ENCODE assay signal across 9 cellular contexts in the genomic region with DNA sequence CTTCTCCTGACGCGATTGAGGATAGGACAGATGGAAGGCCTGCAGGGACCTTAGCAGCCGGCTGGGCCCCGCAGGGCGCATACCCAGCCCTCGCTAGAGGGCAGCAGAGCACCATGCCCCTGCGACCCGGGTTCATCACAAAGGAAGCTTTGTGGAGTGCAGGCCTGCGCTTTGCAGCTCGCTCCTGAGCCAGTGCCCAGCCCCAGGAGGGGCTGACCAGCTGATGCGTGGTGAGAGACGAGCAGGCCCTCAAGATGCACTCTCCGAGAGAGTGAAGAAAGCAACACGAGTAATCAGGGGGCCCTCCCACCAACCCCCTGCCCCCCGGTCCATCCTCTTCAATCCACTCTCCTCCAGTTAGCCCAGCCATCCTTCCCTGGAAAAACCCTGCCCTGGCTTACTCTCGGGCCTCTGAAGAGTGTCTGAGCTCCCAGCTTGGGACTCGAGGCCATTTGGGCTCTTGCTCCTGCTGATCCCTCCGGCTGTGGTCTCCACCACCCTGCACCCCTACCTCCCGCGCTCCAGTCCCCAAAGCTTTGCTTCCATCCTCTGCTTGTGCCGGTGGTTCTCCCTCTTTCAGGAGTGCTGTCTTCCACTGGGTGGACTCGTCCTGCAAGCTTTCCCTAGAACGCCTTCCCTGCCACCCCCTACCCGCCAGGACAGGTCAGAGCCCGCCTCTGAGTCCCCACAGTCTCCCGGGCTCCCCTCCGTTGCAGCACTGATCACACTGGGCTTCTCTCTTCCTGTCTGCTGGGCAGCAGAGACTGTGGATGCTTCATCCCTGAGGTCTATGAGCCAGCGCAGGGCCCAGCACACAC. TPM values are rescaled to one million over a fixed set of nuclear protein-coding genes. Genes with fewer than 3 reads are reported as not detected.
DNase-seq lines count a peak whose midpoint lies in the region; ATAC-seq lines count a peak whose summit lies in the region.
"Had no signal": no experiment of that assay in that cellular context is flagged by ENCODE, and none has a peak within 500 bp of the region (broad histone marks: within the 10 kb centered on the region; RNA-seq: fewer than 3 reads in every experiment).

No MANE protein-coding gene starts in this region.

- no peak overlapping the region for H4K5ac ChIP-seq in mesendoderm (ENCODE audit: low read length)

- no peak overlapping the region for H3K4me3 ChIP-seq in mesendoderm (ENCODE audit: low read length)

- no peak overlapping the region for H3K27ac ChIP-seq in mesendoderm (ENCODE audit: low read depth, low read length)

- no CpG with 5 or more reads among the region's 28 CpGs for WGBS in mesendoderm (ENCODE audit: extremely low coverage, insufficient coverage, low lambda C conversion rate)

- H3K36me3 ChIP-seq in mesendoderm (ENCODE audit: control insufficient read depth, insufficient read depth, low read length): no peaks in the 10 kb centered on the region

- no peak overlapping the region for H3K4me2 ChIP-seq in mesendoderm (ENCODE audit: low read length)

- H3K36me3 Mint-ChIP-seq in activated CD4-positive, alpha-beta memory T cell treated with anti-CD3 and anti-CD28 coated beads for 36 hours: no peaks in the 10 kb centered on the region

- H2AK5ac ChIP-seq in mesendoderm (ENCODE audit: low read length): no peak overlapping the region

- H3K79me2 ChIP-seq in mesendoderm (ENCODE audit: control insufficient read depth, insufficient read depth, low read length): no peaks in the 10 kb centered on the region

- no peaks in the 10 kb centered on the region for H3K27me3 ChIP-seq in mesendoderm (ENCODE audit: insufficient read depth, low read length, poor library complexity)

- no peak overlapping the region for H4K8ac ChIP-seq in mesendoderm (ENCODE audit: low read depth, low read length)

- H3K27me3 Mint-ChIP-seq in activated CD4-positive, alpha-beta memory T cell treated with anti-CD3 and anti-CD28 coated beads for 36 hours: peaks cover 4% of the 10 kb centered on the region

- peak overlapping the region; percentile 44 for H3K56ac ChIP-seq in mesendoderm (ENCODE audit: low read length)

- H3K9ac ChIP-seq in mesendoderm (ENCODE audit: low read length): no peak overlapping the region

- H3K4ac ChIP-seq in mesendoderm (ENCODE audit: low read depth, low read length): no peak overlapping the region

- H2BK5ac ChIP-seq in mesendoderm (ENCODE audit: low read length): no peak overlapping the region

- no peaks in the 10 kb centered on the region for H3K79me1 ChIP-seq in mesendoderm (ENCODE audit: low read length)

- no peak overlapping the region for H3K23ac ChIP-seq in mesendoderm (ENCODE audit: low read length)

- POLR2A ChIA-PET in activated CD4-positive, alpha-beta memory T cell treated with anti-CD3 and anti-CD28 coated beads for 36 hours (lab: Charles Lee): no interaction called here

- H2BK15ac ChIP-seq in mesendoderm (replicated peaks; ENCODE audit: low read depth): no peak overlapping the region

- no peak overlapping the region for H3K18ac ChIP-seq in mesendoderm (ENCODE audit: low read length)

- H3K27ac Mint-ChIP-seq in activated CD4-positive, alpha-beta memory T cell treated with anti-CD3 and anti-CD28 coated beads for 36 hours: no peak overlapping the region

- H2BK120ac ChIP-seq in mesendoderm (ENCODE audit: low read depth, low read length): no peak overlapping the region

- no peaks in the 10 kb centered on the region for H3K9me3 Mint-ChIP-seq in activated CD4-positive, alpha-beta memory T cell treated with anti-CD3 and anti-CD28 coated beads for 36 hours

- CTCF ChIA-PET in activated CD4-positive, alpha-beta memory T cell treated with anti-CD3 and anti-CD28 coated beads for 36 hours (lab: Charles Lee): interaction anchor here (0.7 to 7.1 kb wide), 25 partner anchors 9 to 256 kb away, joined by 3 to 93 read pairs (median 3); a partner anchor contains a TSS

- H3K4me1 Mint-ChIP-seq in activated CD4-positive, alpha-beta memory T cell treated with anti-CD3 and anti-CD28 coated beads for 36 hours (ENCODE audit: low read depth): no peaks in the 10 kb centered on the region

- ATAC-seq in HG02678 (IDR thresholded peaks at IDR 0.05; ENCODE audit: unreplicated experiment) (peak; percentile 55), GM18517 (IDR thresholded peaks at IDR 0.05; ENCODE audit: unreplicated experiment) (no peak)

- no peaks in the 10 kb centered on the region for H3K4me1 ChIP-seq in mesendoderm (ENCODE audit: control insufficient read depth, low read depth, low read length)

- intact Hi-C loops in activated CD4-positive, alpha-beta memory T cell treated with anti-CD3 and anti-CD28 coated beads for 36 hours (cut with micrococcal nuclease): loop anchor here (1.0 to 5.0 kb wide), 2 partner anchors 49 to 183 kb away; a partner anchor contains a TSS

- no peak overlapping the region for H3K4me3 Mint-ChIP-seq in activated CD4-positive, alpha-beta memory T cell treated with anti-CD3 and anti-CD28 coated beads for 36 hours

- DNase-seq in DMS79 (lab: John Stamatoyannopoulos, UW) (peak; percentile 59), NCI-H524 (lab: John Stamatoyannopoulos, UW) (peak; percentile 80 to 92), epidermal melanocyte (ENCODE audit: insufficient read length, low spot score) (peak; percentile 83), mesendoderm (peak; percentile 90)
- peak; percentile 76 for DNase-seq in activated CD4-positive, alpha-beta memory T cell treated with anti-CD3 and anti-CD28 coated beads for 36 hours
- DNase-seq in stimulated activated CD8-positive, alpha-beta memory T cell treated with anti-CD3 and anti-CD28 coated beads, Interleukin-4, amount 100 ng/mL, for 24 hours (ENCODE audit: low read depth): peak; percentile 41

RNA-seq across cellular contexts. Expression of a gene that starts 9.1 kb away (rescaled TPM):
- not detected for total RNA-seq in activated CD4-positive, alpha-beta memory T cell treated with anti-CD3 and anti-CD28 coated beads for 36 hours
- 0.41 TPM for polyA plus RNA-seq in mesendoderm (2013, experiment 1 of 2)
- 0.63 TPM for polyA plus RNA-seq in mesendoderm (2013, experiment 2 of 2)
- total RNA-seq: activated CD8-positive, alpha-beta memory T cell treated with anti-CD3 and anti-CD28 coated beads for 36 hours had no signal

RNA-seq across cellular contexts. Expression of a gene that starts 30.1 kb away (rescaled TPM):
- not detected for total RNA-seq in activated CD4-positive, alpha-beta memory T cell treated with anti-CD3 and anti-CD28 coated beads for 36 hours
- 1.9 TPM for polyA plus RNA-seq in mesendoderm (2013, experiment 1 of 2)
- polyA plus RNA-seq in mesendoderm (2013, experiment 2 of 2): 2.1 TPM
- total RNA-seq: activated CD8-positive, alpha-beta memory T cell treated with anti-CD3 and anti-CD28 coated beads for 36 hours had no signal

RNA-seq across cellular contexts. Expression of a gene that starts 47.1 kb away (rescaled TPM):
- total RNA-seq in activated CD4-positive, alpha-beta memory T cell treated with anti-CD3 and anti-CD28 coated beads for 36 hours: 1 to 10 TPM; 4.0 to 4.1 TPM
- polyA plus RNA-seq in mesendoderm (2013, experiment 1 of 2): 13.9 TPM
- 13.5 TPM for polyA plus RNA-seq in mesendoderm (2013, experiment 2 of 2)
